8 cellular contexts compared by ENCODE assay signal in the genomic region with DNA sequence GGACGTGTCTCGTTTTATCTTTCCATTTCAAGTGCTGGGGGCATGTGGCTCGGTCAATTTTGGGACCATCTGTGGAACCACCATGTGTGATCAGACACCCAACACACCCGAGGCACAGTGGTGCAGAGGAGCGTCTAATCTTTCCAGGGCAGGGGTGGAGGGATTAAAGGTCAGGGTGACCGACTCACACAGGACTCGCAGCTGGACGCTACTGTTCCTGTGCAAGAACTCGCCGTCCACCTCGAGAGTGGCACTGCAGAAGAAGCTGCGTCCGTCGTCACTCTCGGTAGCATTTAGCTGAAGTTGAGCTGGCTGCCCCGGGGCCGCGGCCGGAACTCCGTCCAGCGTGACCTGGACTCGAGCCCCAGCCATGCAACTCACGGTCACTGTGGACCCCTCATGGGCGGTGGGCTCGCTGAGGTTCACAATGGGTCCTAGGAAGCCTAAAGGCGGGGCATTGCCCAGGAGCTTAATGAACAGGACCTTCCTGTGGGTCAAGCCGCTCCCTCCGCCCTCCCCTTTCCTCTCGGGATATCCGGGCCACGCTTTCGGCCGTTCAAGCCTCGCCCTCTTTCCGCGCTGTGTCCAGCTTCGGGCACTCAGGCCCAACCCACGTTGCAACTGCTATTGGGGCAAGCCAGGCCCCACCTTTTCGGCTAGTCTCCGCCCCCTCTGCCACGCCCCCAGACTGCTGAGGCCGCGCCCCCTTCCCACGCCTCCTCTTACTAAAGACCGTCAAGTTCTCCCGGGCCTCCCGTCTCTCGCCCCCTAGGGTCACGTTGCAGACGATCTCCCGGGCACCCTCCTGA. TPM values are rescaled to one million over a fixed set of nuclear protein-coding genes. Genes with fewer than 3 reads are reported as not detected.
DNase-seq lines count a peak whose midpoint lies in the region; ATAC-seq, FAIRE-seq and TF ChIP-seq lines count a peak whose summit lies in the region.

No MANE protein-coding gene starts in this region.

- 1% methylated on average over 33 of the region's 51 CpGs for WGBS in A549 (ENCODE audit: missing lambda C conversion rate)

- TF ChIP-seq CTCF in A549 (IDR thresholded peaks at IDR 0.05): no peak
- TF ChIP-seq CTCF in foreskin keratinocyte (conservative IDR thresholded peaks at IDR 0.05): peak; percentile 33
- no peak for TF ChIP-seq CTCF in nephron (IDR thresholded peaks at IDR 0.05; ENCODE audit: unreplicated experiment in 3 of 3)
- TF ChIP-seq CTCF in tibial artery (IDR thresholded peaks at IDR 0.05): no peak

- H3K4me1 Mint-ChIP-seq in activated T-helper 17 cell treated with anti-CD3 and anti-CD28 coated beads, Interleukin-2, amount 50 U/mL, for 72 hours: peaks cover 9% of the 10 kb centered on the region
- H3K4me1 Mint-ChIP-seq in nephron: peaks cover 25% of the 10 kb centered on the region

- peaks cover 7% of the 10 kb centered on the region for H3K36me3 ChIP-seq in H7 (replicated peaks; ENCODE audit: control insufficient read depth, insufficient read depth, low read length)
- H3K36me3 ChIP-seq in tibial artery: peaks cover 2 to 13% (median 7%) of the 10 kb centered on the region in 3 donors

- H3K4me3 ChIP-seq in A549 (peak overlapping the region; percentile 76), H7 (ENCODE audit: insufficient read depth, low read depth, low read length) (peak overlapping the region; percentile 92), tibial artery (peak overlapping the region; percentile 65)

- peaks cover 80% of the 10 kb centered on the region for H3K36me3 Mint-ChIP-seq in activated T-helper 17 cell treated with anti-CD3 and anti-CD28 coated beads, Interleukin-2, amount 50 U/mL, for 72 hours (ENCODE audit: low read depth)
- H3K36me3 Mint-ChIP-seq in nephron (ENCODE audit: low read depth): peaks cover 10% of the 10 kb centered on the region

- no peaks in the 10 kb centered on the region for H3K27me3 Mint-ChIP-seq in activated T-helper 17 cell treated with anti-CD3 and anti-CD28 coated beads, Interleukin-2, amount 50 U/mL, for 72 hours
- peaks cover 8% of the 10 kb centered on the region for H3K27me3 Mint-ChIP-seq in nephron (ENCODE audit: low read depth)

- DNase-seq in A549 (ENCODE audit: low read depth in 1 of 2, low spot score in 1 of 2): peak; percentile 66 to 93
- DNase-seq in H7: peak; percentile 96
- peak; percentile 68 for DNase-seq in NCI-H82 treated with DMSO at 0.1 percent for 48 hours (lab: John Stamatoyannopoulos, UW; ENCODE audit: unreplicated experiment)
- peak; percentile 38 to 73 for DNase-seq in foreskin keratinocyte
- peak; percentile 96 to 98 for DNase-seq in tibial artery

- CTCF ChIA-PET in A549 (lab: Yijun Ruan, JAX): interaction anchor here (1.2 to 2.0 kb wide), 4 partner anchors 11 to 85 kb away, joined by 3 to 9 read pairs (median 4); a partner anchor contains a TSS

- no peaks in the 10 kb centered on the region; the same call in 1 of the 2 replicates for H3K27me3 ChIP-seq in H7 (ENCODE audit: control insufficient read depth, insufficient read depth, low read length)
- H3K27me3 ChIP-seq in foreskin keratinocyte: no peaks in the 10 kb centered on the region
- H3K27me3 ChIP-seq in tibial artery: no peaks in the 10 kb centered on the region

- ATAC-seq in A549 (peak; percentile 74 to 88), foreskin keratinocyte (peak; percentile 57), GM18520 (IDR thresholded peaks at IDR 0.05; ENCODE audit: unreplicated experiment) (no peak)
- no peak for ATAC-seq in activated T-helper 17 cell treated with anti-CD3 and anti-CD28 coated beads, Interleukin-2, amount 50 U/mL, for 72 hours (replicated peaks)

- peak overlapping the region; percentile 81 to 97 for H3K27ac ChIP-seq in A549
- H3K27ac ChIP-seq in foreskin keratinocyte: no peak overlapping the region
- H3K27ac ChIP-seq in tibial artery: peak overlapping the region; percentile 80 to 81

- TF ChIP-seq POLR2A in A549 (IDR thresholded peaks at IDR 0.05; ENCODE audit: low read length): peak; percentile 30

- POLR2A ChIA-PET in A549 (lab: Yijun Ruan, JAX): interaction anchor here (0.8 to 2.5 kb wide), 4 partner anchors 10 to 65 kb away, joined by 4 to 12 read pairs (median 4); a partner anchor contains a TSS

- no peak for FAIRE-seq in A549 (lab: Jason Lieb, UNC)

- H3K27ac Mint-ChIP-seq in activated T-helper 17 cell treated with anti-CD3 and anti-CD28 coated beads, Interleukin-2, amount 50 U/mL, for 72 hours: no peak overlapping the region
- H3K27ac Mint-ChIP-seq in nephron: peak overlapping the region in 2 of 3 experiments; percentile 88 to 96

- no peak for TF ChIP-seq RAD21 in A549 (conservative IDR thresholded peaks at IDR 0.05 in 1 of 2, IDR thresholded peaks at IDR 0.05 in 1 of 2)

- H3K9me3 Mint-ChIP-seq in activated T-helper 17 cell treated with anti-CD3 and anti-CD28 coated beads, Interleukin-2, amount 50 U/mL, for 72 hours: no peaks in the 10 kb centered on the region
- H3K9me3 Mint-ChIP-seq in nephron: no peaks in the 10 kb centered on the region

- H3K9me3 ChIP-seq in A549 (no peaks in the 10 kb centered on the region), tibial artery (no peaks in the 10 kb centered on the region)

- peaks cover 11% of the 10 kb centered on the region; the same call in 1 of the 3 replicates for H3K4me1 ChIP-seq in A549
- no peaks in the 10 kb centered on the region for H3K4me1 ChIP-seq in foreskin keratinocyte
- H3K4me1 ChIP-seq in tibial artery: peaks cover 0 to 30% (median 25%) of the 10 kb centered on the region in 4 donors

- TF ChIP-seq EP300 in A549 (IDR thresholded peaks at IDR 0.05): no peak

- intact Hi-C loops in tibial artery (cut with DNase I; ENCODE audit: low total_unique reads): loop anchor here (5.0 kb wide), 1 partner anchor 48 kb away; a partner anchor contains a TSS

- H3K4me2 ChIP-seq in A549: peak overlapping the region; percentile 92

- H3K4me3 Mint-ChIP-seq in activated T-helper 17 cell treated with anti-CD3 and anti-CD28 coated beads, Interleukin-2, amount 50 U/mL, for 72 hours: peak overlapping the region; percentile 94
- H3K4me3 Mint-ChIP-seq in nephron: peak overlapping the region; percentile 95 to 99 (median 97)

RNA-seq across cellular contexts. Expression of a gene that starts 1.2 kb away (rescaled TPM):
- polyA plus RNA-seq in A549 (2011; rRNA removed) (1.8 and 3.0 TPM in 2 replicates), A549 (2017; fragmentation: RNase III; extraction: RNeasy Plus Mini Kit Qiagen cat#74134 plus additional on column Dnase treatment) (20.4 to 22.1 TPM (median 21.4 TPM) in 3 replicates), foreskin keratinocyte (15.9 and 17.6 TPM in 2 replicates)
- 12.5 and 20.2 TPM in 2 replicates for polyA plus RNA-seq in A549 (2012; cell fraction: cytosol; rRNA removed)
- 26.1 and 45.9 TPM in 2 replicates for polyA plus RNA-seq in A549 (2012; cell fraction: nucleus; rRNA removed)
- polyA minus RNA-seq in A549 (2011; rRNA and poly(A)+ RNA removed): 2.4 and 3.4 TPM in 2 replicates
- 32.2 and 36.1 TPM in 2 replicates for total RNA-seq in H7 (2014; rRNA removed; shearing (Covaris generic))
- total RNA-seq in activated T-helper 17 cell treated with anti-CD3 and anti-CD28 coated beads, Interleukin-2, amount 50 U/mL, for 72 hours: 10 to 100 TPM; 66.3 to 88.7 TPM
- 22.0 and 23.0 TPM in 2 replicates for total RNA-seq in foreskin keratinocyte

RNA-seq across cellular contexts. Expression of a gene that starts 4.9 kb away (rescaled TPM):
- polyA plus RNA-seq in A549 (2011; rRNA removed) (4.7 and 5.3 TPM in 2 replicates), A549 (2017; fragmentation: RNase III; extraction: RNeasy Plus Mini Kit Qiagen cat#74134 plus additional on column Dnase treatment) (6.2 to 7.3 TPM (median 6.6 TPM) in 3 replicates), foreskin keratinocyte (5.3 and 6.0 TPM in 2 replicates)
- polyA plus RNA-seq in A549 (2012; cell fraction: cytosol; rRNA removed): 11.2 and 11.4 TPM in 2 replicates
- 4.3 and 5.1 TPM in 2 replicates for polyA plus RNA-seq in A549 (2012; cell fraction: nucleus; rRNA removed)
- 4.4 and 6.0 TPM in 2 replicates for polyA minus RNA-seq in A549 (2011; rRNA and poly(A)+ RNA removed)
- 15.2 and 16.1 TPM in 2 replicates for total RNA-seq in H7 (2014; rRNA removed; shearing (Covaris generic))
- total RNA-seq in activated T-helper 17 cell treated with anti-CD3 and anti-CD28 coated beads, Interleukin-2, amount 50 U/mL, for 72 hours: 100 to 1,000 TPM; 144 to 228 TPM
- total RNA-seq in foreskin keratinocyte: 4.4 and 6.0 TPM in 2 replicates

RNA-seq across cellular contexts. Expression of a gene that starts 18.7 kb away (rescaled TPM):
- polyA plus RNA-seq in A549 (2011; rRNA removed) (9.9 and 13.1 TPM in 2 replicates), A549 (2017; fragmentation: RNase III; extraction: RNeasy Plus Mini Kit Qiagen cat#74134 plus additional on column Dnase treatment) (22.2 to 25.8 TPM (median 23.5 TPM) in 3 replicates), foreskin keratinocyte (58.1 and 63.7 TPM in 2 replicates)
- 39.0 and 41.2 TPM in 2 replicates for polyA plus RNA-seq in A549 (2012; cell fraction: cytosol; rRNA removed)
- 45.5 and 49.8 TPM in 2 replicates for polyA plus RNA-seq in A549 (2012; cell fraction: nucleus; rRNA removed)
- polyA minus RNA-seq in A549 (2011; rRNA and poly(A)+ RNA removed): 13.2 and 14.1 TPM in 2 replicates
- 22.3 and 40.8 TPM in 2 replicates for total RNA-seq in H7 (2014; rRNA removed; shearing (Covaris generic))
- total RNA-seq in activated T-helper 17 cell treated with anti-CD3 and anti-CD28 coated beads, Interleukin-2, amount 50 U/mL, for 72 hours: 10 to 100 TPM; 12.3 to 20.1 TPM
- total RNA-seq in foreskin keratinocyte: 30.9 and 33.2 TPM in 2 replicates

RNA-seq across cellular contexts. Expression of a gene that starts 24.9 kb away (rescaled TPM):
- 0.84 and 1.2 TPM in 2 replicates for polyA plus RNA-seq in A549 (2011; rRNA removed)
- 2.5 and 3.0 TPM in 2 replicates for polyA plus RNA-seq in A549 (2012; cell fraction: cytosol; rRNA removed)
- 10.1 and 10.7 TPM in 2 replicates for polyA plus RNA-seq in A549 (2012; cell fraction: nucleus; rRNA removed)
- 1.7 to 2.1 TPM (median 1.9 TPM) in 3 replicates for polyA plus RNA-seq in A549 (2017; fragmentation: RNase III; extraction: RNeasy Plus Mini Kit Qiagen cat#74134 plus additional on column Dnase treatment)
- 0.12 TPM in 1 of 2 replicates, not detected in the other for polyA minus RNA-seq in A549 (2011; rRNA and poly(A)+ RNA removed)
- 0.17 and 0.85 TPM in 2 replicates for total RNA-seq in H7 (2014; rRNA removed; shearing (Covaris generic))
- 1 to 10 TPM; 5.4 to 6.6 TPM for total RNA-seq in activated T-helper 17 cell treated with anti-CD3 and anti-CD28 coated beads, Interleukin-2, amount 50 U/mL, for 72 hours
- 1.6 and 2.6 TPM in 2 replicates for total RNA-seq in foreskin keratinocyte
- 3.4 and 3.6 TPM in 2 replicates for polyA plus RNA-seq in foreskin keratinocyte

RNA-seq across cellular contexts. Expression of a gene that starts 44.8 kb away (rescaled TPM):
- polyA plus RNA-seq in A549 (2011; rRNA removed) (0.35 and 0.58 TPM in 2 replicates), A549 (2017; fragmentation: RNase III; extraction: RNeasy Plus Mini Kit Qiagen cat#74134 plus additional on column Dnase treatment) (0.77 to 1.5 TPM (median 0.81 TPM) in 3 replicates), foreskin keratinocyte (1.4 and 2.2 TPM in 2 replicates)
- 1.0 and 1.6 TPM in 2 replicates for polyA plus RNA-seq in A549 (2012; cell fraction: cytosol; rRNA removed)
- polyA plus RNA-seq in A549 (2012; cell fraction: nucleus; rRNA removed): 12.9 and 18.2 TPM in 2 replicates
- 0.34 TPM in 1 of 2 replicates, not detected in the other for polyA minus RNA-seq in A549 (2011; rRNA and poly(A)+ RNA removed)
- 0.83 and 3.7 TPM in 2 replicates for total RNA-seq in H7 (2014; rRNA removed; shearing (Covaris generic))
- 1 to 10 TPM in 1 of 2 donors, under 1 TPM in 1; 0.71 to 8.6 TPM for total RNA-seq in activated T-helper 17 cell treated with anti-CD3 and anti-CD28 coated beads, Interleukin-2, amount 50 U/mL, for 72 hours
- 2.5 and 3.8 TPM in 2 replicates for total RNA-seq in foreskin keratinocyte

Comparison
In these comparisons a context has a peak if more than half of its experiments do, and no peak if none do; other contexts are left out.
1. ATAC-seq: peak in A549 (2 of 2) and foreskin keratinocyte (single experiment); none in activated T-helper 17 cell treated with anti-CD3 and anti-CD28 coated beads, Interleukin-2, amount 50 U/mL, for 72 hours (single experiment) and GM18520 (single experiment).
2. Peak in every context shown above with its lines, with median percentiles within 50 percentile points of each other: DNase-seq and H3K4me3 ChIP-seq.